Comparison of ENCODE assay signal across 8 cellular contexts in genomic region chr1:222815367-222815765, GRCh38. TPM values are rescaled to one million over a fixed set of nuclear protein-coding genes. Genes with fewer than 3 reads are reported as not detected.
DNase-seq lines count a peak whose midpoint lies in the region; ATAC-seq and TF ChIP-seq lines count a peak whose summit lies in the region.

No MANE protein-coding gene starts in this region.

- peak overlapping the region; percentile 82 for H3K4me3 ChIP-seq in lung

- peak overlapping the region; percentile 95 for H3K27ac ChIP-seq in lung (ENCODE audit: low read depth in 1 of 2, low read length in 1 of 2)

- ATAC-seq in SK-N-SH treated with all-trans-retinoic acid at 6 μM for 48 hours (peak; percentile 62), lung (ENCODE audit: insufficient read depth, low FRiP score) (peak; percentile 49), GM21390 (IDR thresholded peaks at IDR 0.05; ENCODE audit: unreplicated experiment) (no peak)

- H3K36me3 ChIP-seq in lung (ENCODE audit: control insufficient read depth in 2 of 2, insufficient read depth in 2 of 2, low read length in 2 of 2), result no peaks in the 10 kb centered on the region

- WGBS in lung, 2 donors, result 2 to 3% methylated on average over 16 of the region's 16 CpGs

- no peaks in the 10 kb centered on the region for H3K27me3 ChIP-seq in lung (ENCODE audit: control insufficient read depth, insufficient read depth)

- H3K9me3 ChIP-seq in lung (ENCODE audit: control insufficient read depth in 2 of 2, insufficient read depth in 1 of 2, low read length in 1 of 2), result no peaks in the 10 kb centered on the region

- DNase-seq in activated CD8-positive, alpha-beta memory T cell treated with anti-CD3 and anti-CD28 coated beads for 1 hour (ENCODE audit: extremely low read depth in 1 of 2, low read depth in 1 of 2), result peak; percentile 22 to 45
- no peak for DNase-seq in activated CD8-positive, alpha-beta memory T cell treated with anti-CD3 and anti-CD28 coated beads, Interleukin-2, amount 50 U/mL, for 48 hours
- DNase-seq in cerebellum (ENCODE audit: low spot score) (peak; percentile 50), lung (ENCODE audit: low spot score) (no peak), NCI-H2081 treated with DMSO at 0.1 percent for 48 hours (lab: John Stamatoyannopoulos, UW) (no peak)
- DNase-seq in stimulated activated CD8-positive, alpha-beta memory T cell treated with anti-CD3 and anti-CD28 coated beads, Interleukin-15, amount 100 ng/mL, for 48 hours (ENCODE audit: low read depth in 2 of 2), result peak; percentile 51 to 72

- peaks cover 3 to 6% of the 10 kb centered on the region in 2 donors for H3K4me1 ChIP-seq in lung (ENCODE audit: control insufficient read depth in 2 of 2, insufficient read depth in 2 of 2, low read length in 2 of 2)

- TF ChIP-seq CTCF in lung (IDR thresholded peaks at IDR 0.05; ENCODE audit: control extremely low read depth, extremely low read depth), result no peak

TF ChIP-seq in SK-N-SH treated with all-trans-retinoic acid at 6 μM for 48 hours, 23 proteins besides CTCF, POLR2A, EP300 and RAD21:
- TF ChIP-seq OSR1 (CRISPR knock-in tag; IDR thresholded peaks at IDR 0.05) (no peak), PATZ1 (CRISPR knock-in tag; IDR thresholded peaks at IDR 0.05; ENCODE audit: borderline replicate concordance) (no peak), GLIS3 (CRISPR knock-in tag; IDR thresholded peaks at IDR 0.05) (no peak), ZFP30 (CRISPR knock-in tag; IDR thresholded peaks at IDR 0.05) (no peak), ZC3H10 (CRISPR knock-in tag; IDR thresholded peaks at IDR 0.05) (no peak), CREB5 (CRISPR knock-in tag; IDR thresholded peaks at IDR 0.05; ENCODE audit: low read depth) (no peak), CSDC2 (CRISPR knock-in tag; IDR thresholded peaks at IDR 0.05) (no peak), SNAI2 (CRISPR knock-in tag; IDR thresholded peaks at IDR 0.05) (no peak), ZFP3 (CRISPR knock-in tag; IDR thresholded peaks at IDR 0.05) (no peak), ARNTL (CRISPR knock-in tag; IDR thresholded peaks at IDR 0.05; ENCODE audit: borderline replicate concordance, low read depth) (no peak), TCF4 (CRISPR knock-in tag; IDR thresholded peaks at IDR 0.05; ENCODE audit: borderline replicate concordance) (no peak), ZNF565 (CRISPR knock-in tag; conservative IDR thresholded peaks at IDR 0.05; ENCODE audit: low read depth) (no peak), TOX (CRISPR knock-in tag; IDR thresholded peaks at IDR 0.05; ENCODE audit: borderline replicate concordance) (no peak)
TF ChIP-seq in SK-N-SH treated with all-trans-retinoic acid at 6 μM for 48 hours: peak in this region for 0.

RNA-seq across cellular contexts. Expression of gene DISP1, which starts 0.5 kb away (rescaled TPM):
- total RNA-seq in cerebellum, result 11.2 TPM
- total RNA-seq in lung, result 10 to 100 TPM; 12.8 to 25.7 TPM
- polyA plus RNA-seq in lung, result 1 to 10 TPM; 4.4 to 4.7 TPM

Comparison
In these comparisons a context has a peak if more than half of its experiments do, and no peak if none do; other contexts are left out.
1. DNase-seq: peak in activated CD8-positive, alpha-beta memory T cell treated with anti-CD3 and anti-CD28 coated beads for 1 hour (2 of 2), cerebellum (single experiment) and stimulated activated CD8-positive, alpha-beta memory T cell treated with anti-CD3 and anti-CD28 coated beads, Interleukin-15, amount 100 ng/mL, for 48 hours (2 of 2); none in activated CD8-positive, alpha-beta memory T cell treated with anti-CD3 and anti-CD28 coated beads, Interleukin-2, amount 50 U/mL, for 48 hours (single experiment), lung (single experiment) and NCI-H2081 treated with DMSO at 0.1 percent for 48 hours (single experiment).